In the genomic region with DNA sequence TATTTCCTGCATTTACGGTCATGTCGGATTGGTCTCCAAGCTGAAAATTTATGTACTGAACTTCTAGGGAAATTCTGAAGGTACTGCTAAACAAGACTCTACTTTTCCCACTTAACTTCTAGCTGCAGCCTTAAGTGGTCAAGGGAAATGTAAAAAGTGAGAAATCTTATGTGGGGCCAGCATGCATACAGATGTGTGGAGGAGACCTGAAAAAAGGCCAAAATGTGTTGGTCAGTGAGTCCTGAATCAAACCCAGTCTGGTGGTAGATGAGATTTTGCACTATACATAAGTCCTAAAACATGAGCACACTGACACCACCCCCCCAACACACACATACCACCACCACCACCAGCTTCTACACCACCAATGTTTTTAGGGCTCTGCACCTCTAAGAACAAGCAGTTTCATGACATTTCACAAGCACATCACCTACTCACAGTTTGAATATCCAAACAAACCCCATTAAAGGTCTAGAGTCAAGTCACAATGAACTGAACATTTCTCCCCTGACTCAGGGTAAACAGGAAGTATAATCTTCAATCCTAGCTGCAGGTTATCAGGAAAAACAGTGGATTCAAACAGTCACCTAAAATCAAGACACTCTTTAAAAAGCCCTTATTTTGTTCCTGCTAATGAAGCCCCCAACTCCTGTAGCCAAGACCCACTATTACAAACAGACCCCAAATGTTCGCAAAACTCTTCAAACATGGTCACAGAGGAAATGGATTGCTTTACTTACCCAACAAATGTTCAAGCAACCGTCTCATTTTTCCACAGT, we compare ENCODE assay signal across 8 cellular contexts. TPM values are rescaled to one million over a fixed set of nuclear protein-coding genes. Genes with fewer than 3 reads are reported as not detected.
DNase-seq lines count a peak whose midpoint lies in the region; ATAC-seq and TF ChIP-seq lines count a peak whose summit lies in the region.

No MANE protein-coding gene starts in this region.

- H3K27ac Mint-ChIP-seq in HFFc6: no peak overlapping the region; the same call in 1 of the 2 replicates
- H3K27ac Mint-ChIP-seq in activated naive CD8-positive, alpha-beta T cell treated with anti-CD3 and anti-CD28 coated beads, Interleukin-2, amount 10 ng/mL, durations not matched to agents 7 days and 5 days: peak overlapping the region; percentile 99

- no peaks in the 10 kb centered on the region for H3K27me3 ChIP-seq in left lung
- no peaks in the 10 kb centered on the region for H3K27me3 ChIP-seq in vagina

- H3K9me3 ChIP-seq in left lung (no peaks in the 10 kb centered on the region), vagina (no peaks in the 10 kb centered on the region)

- peak; percentile 52 for DNase-seq in A172 (ENCODE audit: low spot score)
- DNase-seq in HFFc6: no peak
- no peak for DNase-seq in activated naive CD8-positive, alpha-beta T cell treated with anti-CD3 and anti-CD28 coated beads, Interleukin-2, amount 10 ng/mL, durations not matched to agents 7 days and 5 days
- DNase-seq in left lung: no peak
- no peak for DNase-seq in vagina (ENCODE audit: extremely low spot score in 2 of 2)
- no peak for DNase-seq in stimulated activated CD8-positive, alpha-beta memory T cell treated with anti-CD3 and anti-CD28 coated beads, Interleukin-4, amount 100 ng/mL, for 48 hours

- POLR2A ChIA-PET in activated naive CD8-positive, alpha-beta T cell treated with anti-CD3 and anti-CD28 coated beads, Interleukin-2, amount 10 ng/mL, durations not matched to agents 7 days and 5 days (lab: Charles Lee): interaction anchor here (0.5 to 3.7 kb wide), 6 partner anchors 10 to 1650 kb away, joined by 3 to 27 read pairs (median 11); partner anchors contain the start of gene NCOA3

- TF ChIP-seq POLR2A in vagina (IDR thresholded peaks at IDR 0.05): no peak

- no peak for ATAC-seq in activated naive CD8-positive, alpha-beta T cell treated with anti-CD3 and anti-CD28 coated beads, Interleukin-2, amount 10 ng/mL, durations not matched to agents 7 days and 5 days (ENCODE audit: low read depth)
- ATAC-seq in left lung (no peak), HG03469 (IDR thresholded peaks at IDR 0.05; ENCODE audit: unreplicated experiment) (no peak), HG02938 (IDR thresholded peaks at IDR 0.05; ENCODE audit: unreplicated experiment) (no peak)

- no peaks in the 10 kb centered on the region for H3K36me3 ChIP-seq in left lung
- no peaks in the 10 kb centered on the region for H3K36me3 ChIP-seq in vagina

- peak overlapping the region; percentile 14 to 26 for H3K4me3 ChIP-seq in left lung
- peak overlapping the region; percentile 23 to 36 for H3K4me3 ChIP-seq in vagina

- TF ChIP-seq CTCF in HFFc6 (IDR thresholded peaks at IDR 0.05) (no peak), left lung (IDR thresholded peaks at IDR 0.05) (no peak), vagina (IDR thresholded peaks at IDR 0.05) (no peak)

- intact Hi-C loops in left lung (cut with DNase I): no loop called here
- intact Hi-C loops in vagina (cut with DNase I): no loop called here

- peaks cover 96 to 100% of the 10 kb centered on the region in 2 donors for H3K4me1 ChIP-seq in left lung
- H3K4me1 ChIP-seq in vagina: peaks cover 100% of the 10 kb centered on the region

- peak overlapping the region; percentile 83 for H3K4me3 Mint-ChIP-seq in HFFc6
- H3K4me3 Mint-ChIP-seq in activated naive CD8-positive, alpha-beta T cell treated with anti-CD3 and anti-CD28 coated beads, Interleukin-2, amount 10 ng/mL, durations not matched to agents 7 days and 5 days: no peak overlapping the region

- no peaks in the 10 kb centered on the region; the same call in 1 of the 2 replicates for H3K4me1 Mint-ChIP-seq in HFFc6 (ENCODE audit: low read depth)
- peaks cover 47% of the 10 kb centered on the region for H3K4me1 Mint-ChIP-seq in activated naive CD8-positive, alpha-beta T cell treated with anti-CD3 and anti-CD28 coated beads, Interleukin-2, amount 10 ng/mL, durations not matched to agents 7 days and 5 days

- H3K36me3 Mint-ChIP-seq in HFFc6 (ENCODE audit: low read depth): no peaks in the 10 kb centered on the region
- H3K36me3 Mint-ChIP-seq in activated naive CD8-positive, alpha-beta T cell treated with anti-CD3 and anti-CD28 coated beads, Interleukin-2, amount 10 ng/mL, durations not matched to agents 7 days and 5 days: peaks cover 24% of the 10 kb centered on the region

- no peaks in the 10 kb centered on the region for H3K9me3 Mint-ChIP-seq in HFFc6
- H3K9me3 Mint-ChIP-seq in activated naive CD8-positive, alpha-beta T cell treated with anti-CD3 and anti-CD28 coated beads, Interleukin-2, amount 10 ng/mL, durations not matched to agents 7 days and 5 days: no peaks in the 10 kb centered on the region

- no peaks in the 10 kb centered on the region for H3K27me3 Mint-ChIP-seq in HFFc6 (ENCODE audit: insufficient read depth)
- H3K27me3 Mint-ChIP-seq in activated naive CD8-positive, alpha-beta T cell treated with anti-CD3 and anti-CD28 coated beads, Interleukin-2, amount 10 ng/mL, durations not matched to agents 7 days and 5 days: no peaks in the 10 kb centered on the region

- H3K27ac ChIP-seq in left lung (peak overlapping the region; percentile 95 to 98), vagina (peak overlapping the region; percentile 99)

RNA-seq across cellular contexts. Expression of gene ZMYND8, which starts 1.6 kb away (rescaled TPM):
- 19.6 and 22.1 TPM in 2 replicates for total RNA-seq in A172 (2014; rRNA removed; shearing (Covaris generic))
- 10 to 100 TPM; 27.8 to 38.3 (median 34.8) TPM for total RNA-seq in HFFc6 (2021; fragmentation: NEBNext Ultra II Directional; extraction: Animal tissue kit (Norgen Biotek cat#: 25700))
- total RNA-seq in activated naive CD8-positive, alpha-beta T cell treated with anti-CD3 and anti-CD28 coated beads, Interleukin-2, amount 10 ng/mL, durations not matched to agents 7 days and 5 days: 10 to 100 TPM; 51.0 to 51.5 TPM
- total RNA-seq in left lung (10 to 100 TPM; 38.9 to 39.8 TPM), vagina (91.1 TPM)
